In the genomic region with DNA sequence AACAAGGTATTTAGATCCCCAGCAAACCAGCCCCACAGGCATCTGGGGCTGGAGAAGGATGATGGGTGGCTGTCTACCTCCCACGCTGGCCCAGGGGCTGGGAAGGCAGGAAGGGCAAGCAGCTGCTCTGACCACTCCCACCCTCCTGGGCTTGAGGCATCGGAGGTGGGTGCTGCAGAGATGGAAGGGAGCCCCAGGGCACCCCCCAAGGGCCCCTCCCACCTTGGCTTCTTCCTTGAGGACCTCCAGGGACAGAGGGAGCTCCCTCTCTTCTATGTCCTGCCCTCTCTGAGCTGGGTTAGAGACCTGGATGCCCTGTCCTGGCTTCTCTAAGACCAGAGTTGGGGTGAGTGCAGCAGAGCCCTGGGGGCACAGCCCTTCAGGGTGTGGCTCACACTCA, we compare ENCODE assay signal across 1 cellular context.
TF ChIP-seq lines count a peak whose summit lies in the region.

No MANE protein-coding gene starts in this region.

TF ChIP-seq in GM23338, 12 proteins besides CTCF, POLR2A, EP300 and RAD21:
- TF ChIP-seq JUNB (IDR thresholded peaks at IDR 0.05; ENCODE audit: unreplicated experiment) (no peak), NANOG (IDR thresholded peaks at IDR 0.05; ENCODE audit: borderline replicate concordance) (no peak), STAT1 (IDR thresholded peaks at IDR 0.05; ENCODE audit: unreplicated experiment) (no peak), REST (IDR thresholded peaks at IDR 0.05; ENCODE audit: unreplicated experiment) (no peak), EZH2phosphoT487 (IDR thresholded peaks at IDR 0.05; ENCODE audit: unreplicated experiment) (no peak), ZNF331 (CRISPR knock-in tag; IDR thresholded peaks at IDR 0.05; ENCODE audit: low read depth) (no peak), CREB1 (CRISPR knock-in tag; IDR thresholded peaks at IDR 0.05; ENCODE audit: low read depth) (no peak), POLR2AphosphoS5 (IDR thresholded peaks at IDR 0.05; ENCODE audit: low read depth) (no peak), ZNF114 (CRISPR knock-in tag; IDR thresholded peaks at IDR 0.05) (no peak), EZH2 (IDR thresholded peaks at IDR 0.05; ENCODE audit: low read depth, unreplicated experiment) (no peak), ZNF462 (CRISPR knock-in tag; IDR thresholded peaks at IDR 0.05) (no peak)
- TF ChIP-seq, protein P1, sequence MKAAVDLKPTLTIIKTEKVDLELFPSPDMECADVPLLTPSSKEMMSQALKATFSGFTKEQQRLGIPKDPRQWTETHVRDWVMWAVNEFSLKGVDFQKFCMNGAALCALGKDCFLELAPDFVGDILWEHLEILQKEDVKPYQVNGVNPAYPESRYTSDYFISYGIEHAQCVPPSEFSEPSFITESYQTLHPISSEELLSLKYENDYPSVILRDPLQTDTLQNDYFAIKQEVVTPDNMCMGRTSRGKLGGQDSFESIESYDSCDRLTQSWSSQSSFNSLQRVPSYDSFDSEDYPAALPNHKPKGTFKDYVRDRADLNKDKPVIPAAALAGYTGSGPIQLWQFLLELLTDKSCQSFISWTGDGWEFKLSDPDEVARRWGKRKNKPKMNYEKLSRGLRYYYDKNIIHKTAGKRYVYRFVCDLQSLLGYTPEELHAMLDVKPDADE (IDR thresholded peaks at IDR 0.05), result no peak
